ENCODE assay signal across 8 cellular contexts in the genomic region with DNA sequence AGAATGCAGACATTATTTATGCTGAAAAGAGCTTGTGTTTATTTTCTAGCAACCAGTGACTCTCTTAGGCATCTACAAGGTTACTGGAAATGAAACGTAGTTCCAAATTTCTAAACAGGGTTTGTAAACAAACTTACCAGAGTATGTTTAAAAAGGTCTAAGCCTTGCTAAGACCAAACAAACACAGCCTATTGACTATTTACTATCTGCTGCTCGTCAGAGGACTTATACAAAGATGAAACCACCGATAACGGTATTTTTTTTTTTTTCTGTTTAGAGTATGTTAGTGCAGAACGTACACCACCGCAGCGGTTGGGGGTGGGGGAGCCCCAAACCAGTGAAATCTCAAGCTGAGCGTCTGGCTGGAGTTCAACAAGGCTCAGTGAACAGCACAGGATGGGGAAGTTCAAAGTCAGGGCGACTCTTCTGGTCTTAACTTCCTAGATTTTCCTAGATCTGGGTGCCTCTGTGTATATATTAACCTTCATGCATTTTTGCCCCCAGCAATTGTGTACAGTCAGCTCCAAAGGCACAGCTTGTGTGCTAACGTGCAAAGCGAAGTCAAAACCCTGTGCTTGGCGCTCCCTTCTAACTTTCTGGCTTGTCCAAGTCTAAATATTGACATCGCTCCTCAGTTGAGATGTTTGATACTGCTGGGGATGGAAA. TPM values are rescaled to one million over a fixed set of nuclear protein-coding genes. Genes with fewer than 3 reads are reported as not detected.
DNase-seq lines count a peak whose midpoint lies in the region; ATAC-seq and TF ChIP-seq lines count a peak whose summit lies in the region.

No MANE protein-coding gene starts in this region.

- ATAC-seq in GM18861 (IDR thresholded peaks at IDR 0.05; ENCODE audit: unreplicated experiment) (peak; percentile 44), HG03439 (IDR thresholded peaks at IDR 0.05; ENCODE audit: unreplicated experiment) (peak; percentile 57), gastroesophageal sphincter (no peak), HG03521 (IDR thresholded peaks at IDR 0.05; ENCODE audit: unreplicated experiment) (no peak)
- ATAC-seq in activated CD8-positive, alpha-beta T cell treated with anti-CD3 and anti-CD28 coated beads for 36 hours, result peak; percentile 69

- CTCF ChIA-PET in activated CD8-positive, alpha-beta T cell treated with anti-CD3 and anti-CD28 coated beads for 36 hours (lab: Charles Lee), result interaction anchor here (0.8 kb wide), 1 partner anchor 60 kb away, joined by 3 read pairs; no protein-coding TSS in a partner anchor

- H3K9me3 ChIP-seq in gastroesophageal sphincter (no peaks in the 10 kb centered on the region), neuron (ENCODE audit: low read length) (no peaks in the 10 kb centered on the region)

- H2AFZ ChIP-seq in neuron (ENCODE audit: low read depth, low read length), result peak overlapping the region; percentile 87

- H3K36me3 ChIP-seq in gastroesophageal sphincter, result no peaks in the 10 kb centered on the region
- no peaks in the 10 kb centered on the region for H3K36me3 ChIP-seq in neuron (ENCODE audit: insufficient read depth, low read length)

- H3K4me3 Mint-ChIP-seq in activated CD8-positive, alpha-beta T cell treated with anti-CD3 and anti-CD28 coated beads for 36 hours, result peak overlapping the region; percentile 21

- no peaks in the 10 kb centered on the region for H3K36me3 Mint-ChIP-seq in activated CD8-positive, alpha-beta T cell treated with anti-CD3 and anti-CD28 coated beads for 36 hours (ENCODE audit: low read depth)

- H3K27me3 Mint-ChIP-seq in activated CD8-positive, alpha-beta T cell treated with anti-CD3 and anti-CD28 coated beads for 36 hours, result peaks cover 44% of the 10 kb centered on the region

- 0% methylated on average over 11 to 12 of the region's 13 CpGs for WGBS in gastroesophageal sphincter (ENCODE audit: low coverage in 1 of 2), 2 donors

- H3K27me3 ChIP-seq in gastroesophageal sphincter (no peaks in the 10 kb centered on the region), neuron (ENCODE audit: insufficient read depth, low read length) (no peaks in the 10 kb centered on the region)

- H3K4me1 Mint-ChIP-seq in activated CD8-positive, alpha-beta T cell treated with anti-CD3 and anti-CD28 coated beads for 36 hours (ENCODE audit: low read depth), result peaks cover 7% of the 10 kb centered on the region

- intact Hi-C loops in activated CD8-positive, alpha-beta T cell treated with anti-CD3 and anti-CD28 coated beads for 36 hours (cut with micrococcal nuclease), result no loop called here

- no peaks in the 10 kb centered on the region for H3K9me3 Mint-ChIP-seq in activated CD8-positive, alpha-beta T cell treated with anti-CD3 and anti-CD28 coated beads for 36 hours

- H3K4me1 ChIP-seq in gastroesophageal sphincter (peaks cover 3 to 57% (median 18%) of the 10 kb centered on the region in 3 donors), neuron (ENCODE audit: insufficient read depth, low read length) (peaks cover 16% of the 10 kb centered on the region)

- no peak for TF ChIP-seq EP300 in gastroesophageal sphincter (IDR thresholded peaks at IDR 0.05)

- POLR2A ChIA-PET in activated CD8-positive, alpha-beta T cell treated with anti-CD3 and anti-CD28 coated beads for 36 hours (lab: Charles Lee), result no interaction called here

- no peak overlapping the region for H3K27ac Mint-ChIP-seq in activated CD8-positive, alpha-beta T cell treated with anti-CD3 and anti-CD28 coated beads for 36 hours

- TF ChIP-seq CTCF in activated CD8-positive, alpha-beta T cell treated with anti-CD3 and anti-CD28 coated beads for 36 hours (IDR thresholded peaks at IDR 0.05), result no peak
- TF ChIP-seq CTCF in gastroesophageal sphincter (IDR thresholded peaks at IDR 0.05), result no peak

- DNase-seq in AG20443 (ENCODE audit: low spot score) (peak; percentile 16), HPDE6-E6E7 (ENCODE audit: extremely low spot score) (no peak)
- DNase-seq in activated CD8-positive, alpha-beta T cell treated with anti-CD3 and anti-CD28 coated beads for 36 hours, result peak; percentile 60

- peak overlapping the region; percentile 96 to 98 (median 97) for H3K27ac ChIP-seq in gastroesophageal sphincter

- H3K4me3 ChIP-seq in gastroesophageal sphincter (peak overlapping the region; percentile 54 to 88), neuron (ENCODE audit: low read length) (peak overlapping the region; percentile 62)

- TF ChIP-seq POLR2A in gastroesophageal sphincter (IDR thresholded peaks at IDR 0.05), result no peak

RNA-seq across cellular contexts. Expression of a gene that starts 1.2 kb away (rescaled TPM):
- under 1 TPM; 0.09 to 0.74 TPM for total RNA-seq in activated CD8-positive, alpha-beta T cell treated with anti-CD3 and anti-CD28 coated beads for 36 hours
- total RNA-seq in gastroesophageal sphincter, result 10 to 100 TPM; 15.5 to 44.0 (median 25.3) TPM

Comparison
In these comparisons a context has a peak if more than half of its experiments do, and no peak if none do; other contexts are left out.
1. ATAC-seq: peak in GM18861 (single experiment), HG03439 (single experiment) and activated CD8-positive, alpha-beta T cell treated with anti-CD3 and anti-CD28 coated beads for 36 hours (single experiment); none in gastroesophageal sphincter (single experiment) and HG03521 (single experiment).
2. RNA of a gene that starts 1.2 kb away (total RNA-seq): 15.5 to 44.0 TPM in gastroesophageal sphincter; 0.09 to 0.74 TPM in activated CD8-positive, alpha-beta T cell treated with anti-CD3 and anti-CD28 coated beads for 36 hours; every median in the first group is over 4 times any median in the second.